Comparison of ENCODE assay signal across 16 cellular contexts in the genomic region with DNA sequence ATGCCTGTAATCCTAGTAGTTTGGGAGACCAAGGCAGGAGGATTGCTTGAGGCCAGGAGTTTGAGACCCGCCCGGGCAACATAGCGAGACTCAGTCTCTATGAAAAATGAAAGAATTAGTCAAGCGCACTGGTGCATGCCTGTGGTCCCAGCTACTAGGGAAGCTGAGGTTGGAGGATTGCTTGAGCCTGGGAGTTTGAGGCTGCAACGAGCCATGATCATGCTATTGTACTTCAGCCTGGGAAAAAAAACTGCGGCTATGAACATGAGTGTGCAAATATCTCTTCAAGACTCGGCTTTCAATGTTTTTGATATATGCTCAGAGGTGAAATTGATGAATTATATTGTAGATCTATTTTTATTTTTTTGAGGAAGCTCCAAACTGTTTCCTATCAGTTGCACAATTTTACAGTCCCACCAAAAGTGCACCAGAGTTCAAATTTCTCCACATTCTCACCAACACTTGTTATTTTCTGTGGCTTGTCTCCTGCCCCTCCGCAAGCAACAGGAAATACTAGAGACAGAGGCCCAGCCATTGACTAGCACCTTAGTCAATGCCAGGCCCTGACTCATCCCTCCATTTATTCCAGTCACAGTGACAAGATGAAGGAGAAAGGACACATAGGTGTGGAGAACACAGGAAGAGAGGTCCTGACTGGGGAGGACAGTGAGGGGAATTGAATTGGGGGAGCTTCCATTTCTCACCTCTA. TPM values are rescaled to one million over a fixed set of nuclear protein-coding genes. Genes with fewer than 3 reads are reported as not detected.
DNase-seq lines count a peak whose midpoint lies in the region; ATAC-seq, FAIRE-seq and TF ChIP-seq lines count a peak whose summit lies in the region.
"Had no signal": no experiment of that assay in that cellular context is flagged by ENCODE, and none has a peak within 500 bp of the region (broad histone marks: within the 10 kb centered on the region; RNA-seq: fewer than 3 reads in every experiment).

No MANE protein-coding gene starts in this region.

- H3K4me3 Mint-ChIP-seq in MCF 10A (ENCODE audit: unreplicated experiment) = no peak overlapping the region
- no peak overlapping the region for H3K4me3 Mint-ChIP-seq in effector memory CD8-positive, alpha-beta T cell
- H3K4me3 Mint-ChIP-seq: activated B cell treated with CpG ODN at 0.5 μM for 24 hours had no signal

- H3K36me3 ChIP-seq in breast epithelium = no peaks in the 10 kb centered on the region
- H3K36me3 ChIP-seq: upper lobe of left lung had no signal

- DNase-seq in MCF 10A (ENCODE audit: unreplicated experiment) = peak; percentile 73
- DNase-seq in breast epithelium (ENCODE audit: low spot score in 2 of 2) = no peak
- DNase-seq in RCC 7860 (ENCODE audit: low spot score) = peak; percentile 38
- DNase-seq in fibroblast of villous mesenchyme (ENCODE audit: low read depth) = peak; percentile 78
- peak; percentile 54 for DNase-seq in urothelium cell line (ENCODE audit: low spot score)
- DNase-seq in DMS153 treated with DMSO at 0.1 percent for 48 hours (lab: John Stamatoyannopoulos, UW; ENCODE audit: unreplicated experiment) = no peak
- DNase-seq in effector memory CD8-positive, alpha-beta T cell = no peak
- DNase-seq: activated B cell treated with CpG ODN at 0.5 μM for 24 hours; activated T-cell treated with anti-CD3 and anti-CD28 coated beads for 4 hours; dermis blood vessel endothelial cell; DND-41; NCI-H2081; stimulated activated CD4-positive, alpha-beta T cell treated with anti-CD3 and anti-CD28 coated beads, Interleukin-1b, Interleukin-23, amount 100 ng/mL, for 48 hours; upper lobe of left lung had no signal

- H3K4me3 ChIP-seq in breast epithelium (no peak overlapping the region), fibroblast of villous mesenchyme (ENCODE audit: low read depth, low read length) (no peak overlapping the region)
- H3K4me3 ChIP-seq: upper lobe of left lung had no signal

- no TSS peak for BruUV-seq in MCF 10A (replicated peaks; lab: Mats Ljungman, UMichigan)

- CTCF ChIA-PET in MCF 10A (lab: Yijun Ruan, JAX) = interaction anchor here (0.6 to 0.8 kb wide), 2 partner anchors 113 to 317 kb away, joined by 3 to 4 read pairs; no protein-coding TSS in a partner anchor

- FAIRE-seq in RCC 7860 (lab: Jason Lieb, UNC) = no peak
- FAIRE-seq in urothelium cell line (lab: Jason Lieb, UNC) = no peak
- FAIRE-seq: H54 had no signal

- peaks cover 12% of the 10 kb centered on the region for H3K4me1 Mint-ChIP-seq in MCF 10A (ENCODE audit: insufficient read depth, unreplicated experiment)
- peaks cover 8 to 9% of the 10 kb centered on the region in 2 donors for H3K4me1 Mint-ChIP-seq in effector memory CD8-positive, alpha-beta T cell (ENCODE audit: low read depth in 2 of 2)

- H3K27ac ChIP-seq in breast epithelium = no peak overlapping the region
- H3K27ac ChIP-seq: upper lobe of left lung had no signal

- H3K9me3 ChIP-seq in breast epithelium = peaks cover 0 to 3% of the 10 kb centered on the region in 2 donors

- H3K36me3 Mint-ChIP-seq in MCF 10A (ENCODE audit: insufficient read depth, unreplicated experiment) = no peaks in the 10 kb centered on the region
- no peaks in the 10 kb centered on the region for H3K36me3 Mint-ChIP-seq in effector memory CD8-positive, alpha-beta T cell (ENCODE audit: insufficient read depth)

- peaks cover 8% of the 10 kb centered on the region for H3K9me3 Mint-ChIP-seq in MCF 10A (ENCODE audit: unreplicated experiment)
- no peaks in the 10 kb centered on the region for H3K9me3 Mint-ChIP-seq in effector memory CD8-positive, alpha-beta T cell
- H3K9me3 Mint-ChIP-seq: activated B cell treated with CpG ODN at 0.5 μM for 24 hours had no signal

- TF ChIP-seq POLR2A in breast epithelium (IDR thresholded peaks at IDR 0.05) = no peak

- TF ChIP-seq CTCF in MCF 10A (IDR thresholded peaks at IDR 0.05; ENCODE audit: unreplicated experiment) (no peak), breast epithelium (IDR thresholded peaks at IDR 0.05) (no peak), fibroblast of villous mesenchyme (IDR thresholded peaks at IDR 0.05; ENCODE audit: insufficient read depth, low read depth, low read length) (no peak)

- intact Hi-C loops in MCF 10A (cut with micrococcal nuclease) (no loop called here), breast epithelium (cut with DNase I; ENCODE audit: low total_unique reads) (no loop called here)

- peak overlapping the region; percentile 88 for H3K27ac Mint-ChIP-seq in MCF 10A (ENCODE audit: low read depth, unreplicated experiment)
- H3K27ac Mint-ChIP-seq in effector memory CD8-positive, alpha-beta T cell = no peak overlapping the region
- H3K27ac Mint-ChIP-seq: activated B cell treated with CpG ODN at 0.5 μM for 24 hours had no signal

- no peaks in the 10 kb centered on the region for H3K27me3 Mint-ChIP-seq in MCF 10A (ENCODE audit: insufficient read depth, unreplicated experiment)
- H3K27me3 Mint-ChIP-seq in effector memory CD8-positive, alpha-beta T cell = no peaks in the 10 kb centered on the region
- H3K27me3 Mint-ChIP-seq: activated B cell treated with CpG ODN at 0.5 μM for 24 hours had no signal

- POLR2A ChIA-PET in MCF 10A (lab: Yijun Ruan, JAX) = interaction anchor here (0.6 to 2.7 kb wide), 4 partner anchors 10 to 436 kb away, joined by 3 to 10 read pairs (median 4); no protein-coding TSS in a partner anchor

- no peaks in the 10 kb centered on the region for H3K4me1 ChIP-seq in breast epithelium
- H3K4me1 ChIP-seq: upper lobe of left lung had no signal

- ATAC-seq in GM18511 (IDR thresholded peaks at IDR 0.05; ENCODE audit: unreplicated experiment) = no peak
- ATAC-seq in effector memory CD8-positive, alpha-beta T cell (replicated peaks) = no peak

- peaks cover 0 to 20% of the 10 kb centered on the region in 2 donors for H3K27me3 ChIP-seq in breast epithelium
- H3K27me3 ChIP-seq: upper lobe of left lung had no signal

RNA-seq across cellular contexts. Expression of a gene that starts 33.1 kb away (rescaled TPM):
- total RNA-seq in MCF 10A (2022) (5.6 and 7.0 TPM in 2 replicates), breast epithelium (10 to 100 TPM in 1 of 3 donors, 1 to 10 TPM in 2; 7.2 to 14.0 (median 9.2) TPM), fibroblast of villous mesenchyme (7.7 and 12.5 TPM in 2 replicates)

RNA-seq across cellular contexts. Expression of a gene that starts 44.9 kb away (rescaled TPM):
- total RNA-seq in MCF 10A (2022) (53.2 and 63.5 TPM in 2 replicates), breast epithelium (10 to 100 TPM; 27.9 to 37.6 (median 30.6) TPM), fibroblast of villous mesenchyme (17.4 and 23.3 TPM in 2 replicates)

Comparison
In these comparisons a context has a peak if more than half of its experiments do, and no peak if none do; other contexts are left out.
1. DNase-seq: peak in MCF 10A (single experiment), RCC 7860 (single experiment), fibroblast of villous mesenchyme (single experiment) and urothelium cell line (single experiment); none in breast epithelium (0 of 2), DMS153 treated with DMSO at 0.1 percent for 48 hours (single experiment) and effector memory CD8-positive, alpha-beta T cell (0 of 3).